Comparison of ENCODE assay signal across 8 cellular contexts in the genomic region with DNA sequence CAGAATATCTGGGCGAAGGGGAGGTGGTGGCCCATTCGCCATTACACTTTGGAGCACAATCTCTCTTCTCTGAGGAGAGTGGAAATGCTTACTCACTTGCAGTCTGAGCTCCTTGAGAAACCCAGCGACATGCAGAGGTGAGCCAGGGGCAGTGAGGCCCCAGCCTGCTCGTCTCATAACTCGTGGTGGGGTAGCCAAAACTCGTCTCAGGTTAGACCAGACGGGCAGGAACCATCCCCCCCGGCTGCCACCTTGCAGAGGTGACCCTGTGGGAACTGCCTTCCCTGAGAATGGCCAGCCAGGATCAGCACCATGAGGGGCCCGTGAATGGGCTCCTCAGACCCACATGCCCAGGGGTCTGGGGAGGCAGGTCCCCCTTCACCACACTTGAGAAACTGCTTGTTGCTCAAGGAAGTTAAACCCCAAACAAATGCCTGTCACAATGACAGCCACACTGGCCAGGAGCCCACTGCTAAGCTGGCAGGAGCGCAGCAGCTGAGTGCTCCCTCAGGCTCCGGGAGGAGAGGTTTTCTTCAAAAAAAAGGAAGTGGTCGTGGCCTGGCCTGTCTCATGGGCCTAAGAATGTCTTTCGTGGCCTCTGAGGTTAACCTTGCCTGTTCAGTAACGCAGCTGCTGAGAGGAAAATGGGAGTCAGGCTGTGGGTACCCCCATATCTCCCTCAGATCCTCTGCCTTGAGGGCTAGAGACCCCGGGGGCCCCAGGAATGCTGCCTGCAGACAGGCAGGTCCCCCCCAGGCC. TPM values are rescaled to one million over a fixed set of nuclear protein-coding genes. Genes with fewer than 3 reads are reported as not detected.
DNase-seq lines count a peak whose midpoint lies in the region; ATAC-seq and TF ChIP-seq lines count a peak whose summit lies in the region.

No MANE protein-coding gene starts in this region.

- H3K9me3 ChIP-seq in adrenal gland (replicated peaks in 1 of 3) = no peaks in the 10 kb centered on the region
- H3K9me3 ChIP-seq in aorta (ENCODE audit: control insufficient read depth, low read length) = no peaks in the 10 kb centered on the region

- no peaks in the 10 kb centered on the region for H3K27me3 ChIP-seq in adrenal gland
- no peaks in the 10 kb centered on the region for H3K27me3 ChIP-seq in aorta (ENCODE audit: control insufficient read depth in 1 of 2, insufficient read depth in 2 of 2, low read length in 1 of 2)

- H3K27ac ChIP-seq in adrenal gland (peak overlapping the region in 1 of 5 donors; percentile 51), aorta (ENCODE audit: low read depth in 1 of 2, low read length in 2 of 2) (peak overlapping the region in 1 of 2 donors; percentile 49)

- no peaks in the 10 kb centered on the region for H3K9me3 Mint-ChIP-seq in activated CD4-positive, alpha-beta memory T cell treated with anti-CD3 and anti-CD28 coated beads, Interleukin-2, amount 10 ng/mL, durations not matched to agents 7 days and 5 days

- POLR2A ChIA-PET in activated CD4-positive, alpha-beta memory T cell treated with anti-CD3 and anti-CD28 coated beads, Interleukin-2, amount 10 ng/mL, durations not matched to agents 7 days and 5 days (lab: Charles Lee) = interaction anchor here (1.4 kb wide), 1 partner anchor 11 kb away, joined by 3 read pairs; no protein-coding TSS in a partner anchor

- peak; percentile 51 for ATAC-seq in HG03135 (IDR thresholded peaks at IDR 0.05; ENCODE audit: unreplicated experiment)
- ATAC-seq in aorta (ENCODE audit: low FRiP score) = no peak

- WGBS in adrenal gland, 4 donors = 58 to 75% (median 71%) methylated on average over 10 to 15 of the region's 15 CpGs
- 26 to 32% methylated on average over 15 of the region's 15 CpGs for WGBS in aorta, 2 donors

- no peak for TF ChIP-seq POLR2A in adrenal gland (IDR thresholded peaks at IDR 0.05)

- no peaks in the 10 kb centered on the region for H3K36me3 Mint-ChIP-seq in activated CD4-positive, alpha-beta memory T cell treated with anti-CD3 and anti-CD28 coated beads, Interleukin-2, amount 10 ng/mL, durations not matched to agents 7 days and 5 days (ENCODE audit: low read depth)

- intact Hi-C loops in adrenal gland (cut with DNase I) (loop anchor here (5.0 kb wide), 1 partner anchor 55 kb away; no protein-coding TSS in a partner anchor), aorta (cut with DNase I) (no loop called here)

- H3K4me3 Mint-ChIP-seq in activated CD4-positive, alpha-beta memory T cell treated with anti-CD3 and anti-CD28 coated beads, Interleukin-2, amount 10 ng/mL, durations not matched to agents 7 days and 5 days = no peak overlapping the region

- H3K4me1 ChIP-seq in adrenal gland (replicated peaks in 1 of 2) = peaks cover 17 to 36% of the 10 kb centered on the region in 2 donors
- peaks cover 0 to 2% of the 10 kb centered on the region in 2 donors for H3K4me1 ChIP-seq in aorta (ENCODE audit: control insufficient read depth in 1 of 2, insufficient read depth in 2 of 2, low read length in 2 of 2)

- H3K27me3 Mint-ChIP-seq in activated CD4-positive, alpha-beta memory T cell treated with anti-CD3 and anti-CD28 coated beads, Interleukin-2, amount 10 ng/mL, durations not matched to agents 7 days and 5 days = peaks cover 10% of the 10 kb centered on the region

- DNase-seq in ELR (ENCODE audit: low read depth) (peak; percentile 67), adrenal gland (peak in 6 of 7 donors; percentile 52 to 72 (median 60)), kidney tubule cell (ENCODE audit: low spot score) (peak; percentile 47), aorta (peak; percentile 82 to 88), HK-2 (ENCODE audit: unreplicated experiment) (no peak)
- no peak for DNase-seq in stimulated activated naive CD4-positive, alpha-beta T cell (lab: John Stamatoyannopoulos, UW)
- no peak for DNase-seq in activated CD4-positive, alpha-beta memory T cell treated with anti-CD3 and anti-CD28 coated beads, Interleukin-2, amount 10 ng/mL, durations not matched to agents 7 days and 5 days

- H3K4me3 ChIP-seq in adrenal gland (no peak overlapping the region), aorta (ENCODE audit: low read length in 2 of 2) (no peak overlapping the region)

- no peaks in the 10 kb centered on the region for H3K36me3 ChIP-seq in adrenal gland (replicated peaks in 1 of 2)
- no peaks in the 10 kb centered on the region for H3K36me3 ChIP-seq in aorta (ENCODE audit: control insufficient read depth in 1 of 2, insufficient read depth in 2 of 2, low read length in 1 of 2)

- peaks cover 12% of the 10 kb centered on the region for H3K4me1 Mint-ChIP-seq in activated CD4-positive, alpha-beta memory T cell treated with anti-CD3 and anti-CD28 coated beads, Interleukin-2, amount 10 ng/mL, durations not matched to agents 7 days and 5 days

- CTCF ChIA-PET in activated CD4-positive, alpha-beta memory T cell treated with anti-CD3 and anti-CD28 coated beads, Interleukin-2, amount 10 ng/mL, durations not matched to agents 7 days and 5 days (lab: Charles Lee) = interaction anchor here (0.9 kb wide), 1 partner anchor 55 kb away, joined by 3 read pairs; no protein-coding TSS in a partner anchor

- H3K27ac Mint-ChIP-seq in activated CD4-positive, alpha-beta memory T cell treated with anti-CD3 and anti-CD28 coated beads, Interleukin-2, amount 10 ng/mL, durations not matched to agents 7 days and 5 days = no peak overlapping the region

- no peak for TF ChIP-seq CTCF in adrenal gland (IDR thresholded peaks at IDR 0.05)

RNA-seq across cellular contexts. Expression of gene ALDH2, which starts 9.2 kb away (rescaled TPM):
- total RNA-seq in adrenal gland = 100 to 1,000 TPM; 302 to 536 (median 428) TPM
- polyA plus RNA-seq in adrenal gland = 100 to 1,000 TPM in 2 of 3 donors, 10 to 100 TPM in 1; 52.2 to 263 (median 138) TPM
- total RNA-seq in aorta = 100 to 1,000 TPM; 114 to 134 TPM
- polyA plus RNA-seq in aorta = 100 to 1,000 TPM in 1 of 2 donors, 10 to 100 TPM in 1; 91.2 to 135 TPM
- total RNA-seq in activated CD4-positive, alpha-beta memory T cell treated with anti-CD3 and anti-CD28 coated beads, Interleukin-2, amount 10 ng/mL, durations not matched to agents 7 days and 5 days = 1 to 10 TPM in 1 of 2 experiments, under 1 TPM in 1; 0.25 to 1.3 TPM

Comparison
In these comparisons a context has a peak if more than half of its experiments do, and no peak if none do; other contexts are left out.
1. DNase-seq: peak in ELR (single experiment), adrenal gland (6 of 7), kidney tubule cell (single experiment) and aorta (2 of 2); none in HK-2 (single experiment), stimulated activated naive CD4-positive, alpha-beta T cell (0 of 6) and activated CD4-positive, alpha-beta memory T cell treated with anti-CD3 and anti-CD28 coated beads, Interleukin-2, amount 10 ng/mL, durations not matched to agents 7 days and 5 days (single experiment).
2. RNA of gene ALDH2, which starts 9.2 kb away (total RNA-seq): 302 to 536 TPM in adrenal gland and 114 to 134 TPM in aorta; 0.25 to 1.3 TPM in activated CD4-positive, alpha-beta memory T cell treated with anti-CD3 and anti-CD28 coated beads, Interleukin-2, amount 10 ng/mL, durations not matched to agents 7 days and 5 days; every median in the first group is over 10 times any median in the second.
3. intact Hi-C loops: an anchor here in adrenal gland (5.0 kb wide); none called in aorta.